24 cellular contexts compared by ENCODE assay signal in the genomic region with DNA sequence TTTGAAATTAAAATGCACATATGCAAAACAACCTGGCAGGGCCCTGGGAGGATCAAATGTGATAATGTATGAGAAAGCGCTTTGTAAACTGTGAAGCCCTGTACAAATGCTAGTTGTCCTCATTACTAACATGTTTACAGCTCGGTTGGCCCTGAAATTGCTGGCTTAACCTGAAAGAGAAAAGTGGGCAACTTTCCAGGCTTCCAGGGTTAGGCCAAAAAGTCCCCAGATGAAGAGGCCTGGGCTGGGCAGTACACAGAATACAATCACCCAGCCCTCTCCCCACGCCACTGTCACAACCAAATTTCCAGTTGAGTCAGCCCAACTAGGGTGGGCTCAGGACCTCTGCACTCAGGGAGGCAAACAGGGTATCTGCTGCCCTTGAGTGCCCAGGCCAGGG.
DNase-seq lines count a peak whose midpoint lies in the region; ATAC-seq, FAIRE-seq and TF ChIP-seq lines count a peak whose summit lies in the region.
"Had no signal": no experiment of that assay in that cellular context is flagged by ENCODE, and none has a peak within 500 bp of the region (broad histone marks: within the 10 kb centered on the region; RNA-seq: fewer than 3 reads in every experiment).

No MANE protein-coding gene starts in this region.

- intact Hi-C loops in ovary (cut with DNase I): loop anchor here in 2 of 4 donors (10.0 kb wide), 2 partner anchors 53 to 63 kb away; a partner anchor contains a TSS

- H3K36me3 ChIP-seq in ovary (no peaks in the 10 kb centered on the region), MG63 (no peaks in the 10 kb centered on the region; the same call in 1 of the 2 replicates)
- H3K36me3 ChIP-seq: brain microvascular endothelial cell had no signal

- H3K27ac ChIP-seq in caudate nucleus (ENCODE audit: low read depth, low read length) (peak overlapping the region; percentile 68), ovary (peak overlapping the region in 1 of 2 donors; percentile 35)
- H3K27ac ChIP-seq: brain microvascular endothelial cell, parathyroid adenoma had no signal

- peak; percentile 13 for FAIRE-seq in GM12891 (lab: Jason Lieb, UNC)
- FAIRE-seq: endometrium had no signal

- no peak for TF ChIP-seq EP300 in ovary (IDR thresholded peaks at IDR 0.05)

- peaks cover 21% of the 10 kb centered on the region for H3K4me1 ChIP-seq in ovary (ENCODE audit: insufficient read depth)
- H3K4me1 ChIP-seq: parathyroid adenoma had no signal

- TF ChIP-seq CTCF in ovary (IDR thresholded peaks at IDR 0.05): no peak

- H3K27me3 ChIP-seq in ovary: no peaks in the 10 kb centered on the region
- H3K27me3 ChIP-seq in MG63: no peaks in the 10 kb centered on the region
- H3K27me3 ChIP-seq: brain microvascular endothelial cell, gastroesophageal sphincter had no signal

- DNase-seq in GM12891 (ENCODE audit: insufficient read length, low spot score) (no peak), NCI-H446 (lab: John Stamatoyannopoulos, UW) (peak; percentile 31 to 85), caudate nucleus (lab: John Stamatoyannopoulos, UW) (peak in 2 of 61 donors; percentile 49 to 55), ovary (peak in 3 of 5 donors; percentile 59 to 65 (median 61)), MG63 (no peak), CD1c-positive myeloid dendritic cell (ENCODE audit: extremely low spot score) (no peak)
- DNase-seq: brain microvascular endothelial cell; cortex of kidney; GF-D8; H7; Karpas-422; left ventricle myocardium superior; NCI-H1092; NCI-H2029 treated with DMSO at 0.1 percent for 48 hours; PC-3; right cardiac atrium; SHP77; stimulated activated CD4-positive, alpha-beta T cell treated with anti-CD3 and anti-CD28 coated beads, Interleukin-12 subunit alpha, Interleukin-12 subunit beta, amount 100 ng/mL, for 4 hours; stimulated activated CD4-positive, alpha-beta T cell treated with anti-CD3 and anti-CD28 coated beads, Interleukin-4, amount 100 ng/mL, for 4 hours; stimulated activated naive CD4-positive, alpha-beta T cell had no signal

- 38 to 46% (median 45%) methylated on average over 3 of the region's 3 CpGs for WGBS in ovary, 3 donors

- no peak for TF ChIP-seq POLR2A in GM12891 (IDR thresholded peaks at IDR 0.05; ENCODE audit: low read depth, low read length)
- no peak for TF ChIP-seq POLR2A in ovary (IDR thresholded peaks at IDR 0.05)

- H3K9me3 ChIP-seq in ovary (no peaks in the 10 kb centered on the region), MG63 (no peaks in the 10 kb centered on the region)
- H3K9me3 ChIP-seq: gastroesophageal sphincter had no signal

- H3K4me3 ChIP-seq in ovary: no peak overlapping the region
- no peak overlapping the region for H3K4me3 ChIP-seq in MG63
- H3K4me3 ChIP-seq: gastroesophageal sphincter had no signal

- no peak for ATAC-seq in HG02642 (IDR thresholded peaks at IDR 0.05; ENCODE audit: poor library complexity, unreplicated experiment)
- ATAC-seq: gastroesophageal sphincter, left ventricle myocardium superior, PC-3, right cardiac atrium had no signal

TF ChIP-seq in GM12891, 5 proteins besides CTCF, POLR2A, EP300 and RAD21:
- TF ChIP-seq POLR2AphosphoS5 (IDR thresholded peaks at IDR 0.05; ENCODE audit: low read depth, low read length) (no peak), SPI1 (IDR thresholded peaks at IDR 0.05; ENCODE audit: low read depth, low read length) (no peak)

Comparison
In these comparisons a context has a peak if more than half of its experiments do, and no peak if none do; other contexts are left out.
1. DNase-seq: peak in NCI-H446 (2 of 2) and ovary (3 of 5); none in GM12891 (single experiment), MG63 (single experiment) and CD1c-positive myeloid dendritic cell (single experiment).